In the genomic region with DNA sequence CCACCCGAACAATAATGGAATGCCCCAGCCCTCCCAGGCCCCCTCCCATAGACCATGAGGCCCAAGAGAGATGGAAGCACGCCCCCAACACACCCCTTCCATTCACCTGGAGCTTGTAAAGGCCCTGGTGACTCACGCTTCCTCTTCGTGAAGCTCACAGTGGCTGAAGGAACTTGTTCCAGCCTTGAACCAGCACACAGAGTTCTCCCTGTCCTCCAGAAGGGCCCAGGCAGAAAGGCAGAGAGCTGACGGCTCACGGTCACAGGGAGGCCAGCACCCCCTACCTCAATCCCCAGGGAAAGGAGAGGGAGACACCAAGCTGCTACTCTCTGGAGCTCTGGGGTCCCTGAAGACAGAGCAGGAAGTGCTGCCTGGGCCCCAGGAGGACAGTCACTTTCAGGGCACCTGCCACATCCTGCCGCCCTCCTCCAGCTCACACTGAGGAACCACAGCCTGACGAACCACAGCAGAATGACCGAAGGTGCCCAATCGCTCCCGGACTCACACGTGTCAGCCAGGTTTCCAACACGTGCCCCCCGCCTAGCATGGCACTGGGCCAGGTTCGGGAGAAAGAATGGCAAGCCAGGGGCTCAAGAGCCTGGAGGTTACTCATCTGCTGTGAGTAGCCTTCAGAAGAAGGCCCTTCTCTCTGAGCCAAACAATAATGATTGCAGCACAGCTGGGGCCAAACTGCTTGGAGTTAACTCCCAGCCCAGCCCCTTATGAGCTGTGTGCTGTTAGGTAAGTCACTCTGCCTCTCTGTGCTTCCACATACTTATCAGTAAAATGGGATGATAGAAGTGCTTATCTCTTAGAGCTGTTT, we compare ENCODE assay signal across 8 cellular contexts. TPM values are rescaled to one million over a fixed set of nuclear protein-coding genes. Genes with fewer than 3 reads are reported as not detected.
A peak's percentile ranks its signal among the peaks of the same experiment; 100 is the strongest.
DNase-seq lines count a peak whose midpoint lies in the region; ATAC-seq, FAIRE-seq and TF ChIP-seq lines count a peak whose summit lies in the region.

No MANE protein-coding gene starts in this region.

- H3K4me3 Mint-ChIP-seq in astrocyte (ENCODE audit: unreplicated experiment) = no peak overlapping the region

- H3K4me2 ChIP-seq in astrocyte (ENCODE audit: low read length) = peak overlapping the region; percentile 59

- H3K4me1 ChIP-seq in NT2/D1 (ENCODE audit: insufficient read depth, insufficient read length) (peaks cover 34% of the 10 kb centered on the region), astrocyte (ENCODE audit: insufficient read depth, low read length) (peaks cover 33% of the 10 kb centered on the region), lower lobe of right lung (peaks cover 31% of the 10 kb centered on the region)

- POLR2A ChIA-PET in AG04449 (lab: Yijun Ruan, JAX) = interaction anchor here (0.9 kb wide), 1 partner anchor 53 kb away, joined by 3 read pairs; the partner anchor contains the start of gene DLG5

- peak overlapping the region; percentile 69 for H3K27ac ChIP-seq in astrocyte (ENCODE audit: low read depth, low read length)
- H3K27ac ChIP-seq in lower lobe of right lung = peak overlapping the region; percentile 13

- H3K4me3 ChIP-seq in AG04449 (ENCODE audit: low read depth, low read length) (no peak overlapping the region), NT2/D1 (ENCODE audit: insufficient read length, low read depth) (no peak overlapping the region), astrocyte (ENCODE audit: insufficient read depth, low read depth, low read length) (no peak overlapping the region), lower lobe of right lung (no peak overlapping the region)

- H3K9me3 Mint-ChIP-seq in astrocyte (ENCODE audit: unreplicated experiment) = no peaks in the 10 kb centered on the region

- TF ChIP-seq CTCF in AG04449 (IDR thresholded peaks at IDR 0.05; ENCODE audit: insufficient read depth, low read length, missing control alignments) (no peak), astrocyte (IDR thresholded peaks at IDR 0.05; ENCODE audit: insufficient read depth, low read depth, low read length) (no peak), lower lobe of right lung (IDR thresholded peaks at IDR 0.05) (no peak)

- DNase-seq in AG04449 (ENCODE audit: low read depth, low spot score) (peak; percentile 7), NT2/D1 (ENCODE audit: low read depth, low spot score) (no peak), astrocyte (ENCODE audit: low read depth) (peak; percentile 70), lower lobe of right lung (no peak), left lobe of liver (ENCODE audit: low spot score) (no peak)
- DNase-seq in stimulated activated naive CD8-positive, alpha-beta T cell treated with anti-CD3 and anti-CD28 coated beads, Interleukin-15, Interleukin-2, amounts not matched to agents 100 U/mL and 50 U/mL, for 24 hours = peak; percentile 61

- H3K27ac Mint-ChIP-seq in astrocyte (ENCODE audit: unreplicated experiment) = no peak overlapping the region

- H3K9me3 ChIP-seq in NT2/D1 (ENCODE audit: insufficient read depth, low read length) (no peaks in the 10 kb centered on the region), astrocyte (ENCODE audit: insufficient read depth, low read depth, low read length) (no peaks in the 10 kb centered on the region), lower lobe of right lung (no peaks in the 10 kb centered on the region)

- FAIRE-seq in astrocyte (lab: Jason Lieb, UNC) = no peak

- peaks cover 80% of the 10 kb centered on the region for H4K20me1 ChIP-seq in astrocyte (ENCODE audit: insufficient read depth, low read length)

- peaks cover 11% of the 10 kb centered on the region for H3K36me3 Mint-ChIP-seq in astrocyte (ENCODE audit: low read depth, unreplicated experiment)

- H3K27me3 ChIP-seq in NT2/D1 (ENCODE audit: insufficient read depth, insufficient read length) (no peaks in the 10 kb centered on the region), astrocyte (ENCODE audit: insufficient read depth, low read length) (no peaks in the 10 kb centered on the region), lower lobe of right lung (ENCODE audit: low read depth) (no peaks in the 10 kb centered on the region)

- ATAC-seq in GM18868 (IDR thresholded peaks at IDR 0.05; ENCODE audit: unreplicated experiment) (peak; percentile 81), HG03039 (IDR thresholded peaks at IDR 0.05; ENCODE audit: unreplicated experiment) (peak; percentile 70), lower lobe of right lung (peak; percentile 46 to 73), left lobe of liver (no peak)
- peak; percentile 84 for ATAC-seq in stimulated activated naive CD8-positive, alpha-beta T cell treated with anti-CD3 and anti-CD28 coated beads, Interleukin-15, Interleukin-2, amounts not matched to agents 100 U/mL and 50 U/mL, for 24 hours

- CTCF ChIA-PET in AG04449 (lab: Yijun Ruan, JAX) = interaction anchor here (1.4 to 1.7 kb wide), 2 partner anchors 14 to 26 kb away, joined by 4 to 9 read pairs; no protein-coding TSS in a partner anchor

- H3K79me2 ChIP-seq in astrocyte (ENCODE audit: insufficient read depth, low read length) = peaks cover 48% of the 10 kb centered on the region

- peak overlapping the region; percentile 52 for H3K9ac ChIP-seq in NT2/D1 (ENCODE audit: insufficient read length, low read depth)
- peak overlapping the region; percentile 32 for H3K9ac ChIP-seq in astrocyte (ENCODE audit: low read length)

- H3K27me3 Mint-ChIP-seq in astrocyte (ENCODE audit: low read depth, unreplicated experiment) = no peaks in the 10 kb centered on the region

- H2AFZ ChIP-seq in astrocyte (ENCODE audit: low read depth, low read length) = no peak overlapping the region

- H3K36me3 ChIP-seq in NT2/D1 (ENCODE audit: insufficient read depth, insufficient read length, low read length) = peaks cover 17% of the 10 kb centered on the region
- H3K36me3 ChIP-seq in astrocyte (ENCODE audit: insufficient read depth, low read length) = no peaks in the 10 kb centered on the region
- no peaks in the 10 kb centered on the region for H3K36me3 ChIP-seq in lower lobe of right lung

- intact Hi-C loops in lower lobe of right lung (cut with DNase I) = no loop called here

- H3K4me1 Mint-ChIP-seq in astrocyte (ENCODE audit: low read depth, unreplicated experiment) = peaks cover 25% of the 10 kb centered on the region

RNA-seq across cellular contexts. Expression of gene DLG5, which starts 52.8 kb away (rescaled TPM):
- total RNA-seq in astrocyte (55.2 and 58.4 TPM in 2 replicates), lower lobe of right lung (18.7 TPM), left lobe of liver (9.3 TPM)

Comparison
In these comparisons a context has a peak if more than half of its experiments do, and no peak if none do; other contexts are left out.
1. DNase-seq: peak in AG04449 (single experiment), astrocyte (single experiment) and stimulated activated naive CD8-positive, alpha-beta T cell treated with anti-CD3 and anti-CD28 coated beads, Interleukin-15, Interleukin-2, amounts not matched to agents 100 U/mL and 50 U/mL, for 24 hours (single experiment); none in NT2/D1 (single experiment), lower lobe of right lung (single experiment) and left lobe of liver (single experiment).